ENCODE assay signal across 28 cellular contexts in genomic region chr12:75834591-75834990, GRCh38.
A peak's percentile ranks its signal among the peaks of the same experiment; 100 is the strongest.
DNase-seq lines count a peak whose midpoint lies in the region; ATAC-seq, FAIRE-seq and TF ChIP-seq lines count a peak whose summit lies in the region.
"Had no signal": no experiment of that assay in that cellular context is flagged by ENCODE, and none has a peak within 500 bp of the region (broad histone marks: within the 10 kb centered on the region; RNA-seq: fewer than 3 reads in every experiment).

No MANE protein-coding gene starts in this region.

- dilution Hi-C loops in mammary epithelial cell (cut with HindIII; ENCODE audit: low sequenced_read_pairs): no loop called here

- no peaks in the 10 kb centered on the region for H3K4me1 Mint-ChIP-seq in MCF 10A (ENCODE audit: insufficient read depth, unreplicated experiment)
- no peaks in the 10 kb centered on the region for H3K4me1 Mint-ChIP-seq in astrocyte (ENCODE audit: low read depth, unreplicated experiment)
- H3K4me1 Mint-ChIP-seq: naive thymus-derived CD4-positive, alpha-beta T cell had no signal

- no peak overlapping the region for H3K9ac ChIP-seq in mammary epithelial cell (ENCODE audit: insufficient read depth, low read length)
- no peak overlapping the region for H3K9ac ChIP-seq in astrocyte (ENCODE audit: low read length)
- no peak overlapping the region for H3K9ac ChIP-seq in Karpas-422 (ENCODE audit: low read length)

- H3K4me3 ChIP-seq in mammary epithelial cell (replicated peaks in 1 of 3; ENCODE audit: insufficient read depth in 1 of 3, low read depth in 2 of 3, low read length in 3 of 3) (no peak overlapping the region), astrocyte (ENCODE audit: insufficient read depth, low read depth, low read length) (no peak overlapping the region), Karpas-422 (ENCODE audit: low read length) (no peak overlapping the region)
- H3K4me3 ChIP-seq: breast epithelium, colonic mucosa, SJCRH30, skin epidermis had no signal

- peak; percentile 58 for ATAC-seq in foreskin keratinocyte
- ATAC-seq: CD8-positive, alpha-beta T cell; left lobe of liver had no signal

- H3K9me3 ChIP-seq in mammary epithelial cell (replicated peaks; ENCODE audit: insufficient read depth, low read length) (no peaks in the 10 kb centered on the region), astrocyte (ENCODE audit: insufficient read depth, low read depth, low read length) (no peaks in the 10 kb centered on the region), Karpas-422 (ENCODE audit: low read length) (no peaks in the 10 kb centered on the region)
- H3K9me3 ChIP-seq: breast epithelium, colonic mucosa, SJCRH30 had no signal

- H3K36me3 Mint-ChIP-seq in MCF 10A (ENCODE audit: insufficient read depth, unreplicated experiment) (no peaks in the 10 kb centered on the region), astrocyte (ENCODE audit: low read depth, unreplicated experiment) (no peaks in the 10 kb centered on the region)
- H3K36me3 Mint-ChIP-seq: CD8-positive, alpha-beta T cell; naive thymus-derived CD4-positive, alpha-beta T cell; type B pancreatic cell had no signal

- H3K36me3 ChIP-seq in mammary epithelial cell (ENCODE audit: insufficient read depth, low read length) (no peaks in the 10 kb centered on the region), astrocyte (ENCODE audit: insufficient read depth, low read length) (no peaks in the 10 kb centered on the region), Karpas-422 (ENCODE audit: insufficient read depth, low read length) (no peaks in the 10 kb centered on the region)
- H3K36me3 ChIP-seq: breast epithelium, colonic mucosa, SJCRH30 had no signal

- BruUV-seq in mammary epithelial cell (replicated peaks; lab: Mats Ljungman, UMichigan): no TSS peak
- BruUV-seq in MCF 10A (replicated peaks; lab: Mats Ljungman, UMichigan): no TSS peak

- no peak for DNase-seq in mammary epithelial cell
- no peak for DNase-seq in MCF 10A (ENCODE audit: unreplicated experiment)
- DNase-seq in astrocyte (ENCODE audit: low read depth): peak; percentile 70
- DNase-seq in foreskin keratinocyte: no peak
- no peak for DNase-seq in HUDEP-2 (lab: John Stamatoyannopoulos, UW; ENCODE audit: unreplicated experiment in 76 of 76)
- DNase-seq in SIG-M5 (lab: John Stamatoyannopoulos, UW): no peak
- DNase-seq in NCI-H526 (lab: John Stamatoyannopoulos, UW): no peak
- DNase-seq in Karpas-422: no peak
- DNase-seq: activated CD4-positive, alpha-beta T cell treated with anti-CD3 and anti-CD28 coated beads, Interleukin-2, amount 50 U/mL, for 48 hours; activated CD8-positive, alpha-beta memory T cell treated with anti-CD3 and anti-CD28 coated beads, Interleukin-2, amount 50 U/mL, for 4 hours; activated effector memory CD4-positive, alpha-beta T cell treated with anti-CD3 and anti-CD28 coated beads, Interleukin-2, amount 50 U/mL, for 16 hours; CD8-positive, alpha-beta T cell; colonic mucosa; effector memory CD4-positive, alpha-beta T cell; head of caudate nucleus; naive thymus-derived CD4-positive, alpha-beta T cell; NCI-H1092; NCI-H1930; NCI-H774; occipital lobe; SJCRH30; stimulated activated CD4-positive, alpha-beta T cell treated with anti-CD3 and anti-CD28 coated beads, Interleukin-1b, Interleukin-23, amount 100 ng/mL, for 48 hours had no signal

- no peaks in the 10 kb centered on the region for H3K27me3 ChIP-seq in mammary epithelial cell (ENCODE audit: insufficient read depth, low read length)
- no peaks in the 10 kb centered on the region for H3K27me3 ChIP-seq in astrocyte (ENCODE audit: insufficient read depth, low read length)
- H3K27me3 ChIP-seq in foreskin keratinocyte: no peaks in the 10 kb centered on the region
- H3K27me3 ChIP-seq in Karpas-422 (ENCODE audit: low read length): no peaks in the 10 kb centered on the region
- H3K27me3 ChIP-seq: breast epithelium, colonic mucosa, SJCRH30 had no signal

- TF ChIP-seq CTCF in mammary epithelial cell (conservative IDR thresholded peaks at IDR 0.05 in 1 of 2, IDR thresholded peaks at IDR 0.05 in 1 of 2; ENCODE audit: extremely low read depth in 1 of 2, insufficient read depth in 1 of 2, low read depth in 1 of 2, low read length in 2 of 2): no peak
- no peak for TF ChIP-seq CTCF in MCF 10A (IDR thresholded peaks at IDR 0.05; ENCODE audit: unreplicated experiment)
- no peak for TF ChIP-seq CTCF in astrocyte (IDR thresholded peaks at IDR 0.05; ENCODE audit: insufficient read depth, low read depth, low read length)
- TF ChIP-seq CTCF in foreskin keratinocyte (conservative IDR thresholded peaks at IDR 0.05): no peak

- H3K4me2 ChIP-seq in mammary epithelial cell (ENCODE audit: insufficient read depth, low read depth, low read length) (no peak overlapping the region), astrocyte (ENCODE audit: low read length) (peak overlapping the region; percentile 21), Karpas-422 (ENCODE audit: low read depth, low read length, poor library complexity, severe bottlenecking) (no peak overlapping the region)

- no peak for FAIRE-seq in astrocyte (lab: Jason Lieb, UNC)
- FAIRE-seq: G401.6 had no signal

- no peaks in the 10 kb centered on the region for H3K9me2 ChIP-seq in Karpas-422 (replicated peaks; ENCODE audit: insufficient read depth, low read length)

- H3K27me3 Mint-ChIP-seq in MCF 10A (ENCODE audit: insufficient read depth, unreplicated experiment) (no peaks in the 10 kb centered on the region), astrocyte (ENCODE audit: low read depth, unreplicated experiment) (no peaks in the 10 kb centered on the region)
- H3K27me3 Mint-ChIP-seq: type B pancreatic cell had no signal

- no peaks in the 10 kb centered on the region for H4K20me1 ChIP-seq in mammary epithelial cell (ENCODE audit: insufficient read depth, low read length)
- no peaks in the 10 kb centered on the region for H4K20me1 ChIP-seq in astrocyte (ENCODE audit: insufficient read depth, low read length)
- H4K20me1 ChIP-seq in Karpas-422 (ENCODE audit: insufficient read depth, low read depth, low read length): no peaks in the 10 kb centered on the region

- H2AFZ ChIP-seq in mammary epithelial cell (ENCODE audit: low read depth, low read length) (peak overlapping the region; percentile 3), astrocyte (ENCODE audit: low read depth, low read length) (peak overlapping the region; percentile 30), Karpas-422 (ENCODE audit: low read length) (no peak overlapping the region)

- H3K27ac ChIP-seq in mammary epithelial cell (ENCODE audit: insufficient read depth, low read depth, low read length): no peak overlapping the region
- no peak overlapping the region for H3K27ac ChIP-seq in astrocyte (ENCODE audit: low read depth, low read length)
- H3K27ac ChIP-seq in foreskin keratinocyte: no peak overlapping the region
- H3K27ac ChIP-seq in Karpas-422 (ENCODE audit: low read length): no peak overlapping the region
- H3K27ac ChIP-seq: 22Rv1, breast epithelium, colonic mucosa, SJCRH30 had no signal

- in situ Hi-C loops in mammary epithelial cell (cut with MboI; ENCODE audit: low sequenced_read_pairs in 2 of 2): no loop called here

- H3K4me3 Mint-ChIP-seq in MCF 10A (ENCODE audit: unreplicated experiment) (no peak overlapping the region), astrocyte (ENCODE audit: unreplicated experiment) (no peak overlapping the region)
- H3K4me3 Mint-ChIP-seq: CD8-positive, alpha-beta T cell; naive thymus-derived CD4-positive, alpha-beta T cell; type B pancreatic cell had no signal

- CTCF ChIA-PET in mammary epithelial cell (lab: Charles Lee; ENCODE audit: low non-redundant PET) (no interaction called here), MCF 10A (lab: Yijun Ruan, JAX) (interaction anchor here (0.6 to 1.2 kb wide), 2 partner anchors 25 to 622 kb away, joined by 4 to 5 read pairs; no protein-coding TSS in a partner anchor)

- H3K27ac Mint-ChIP-seq in MCF 10A (ENCODE audit: low read depth, unreplicated experiment) (no peak overlapping the region), astrocyte (ENCODE audit: unreplicated experiment) (no peak overlapping the region)
- H3K27ac Mint-ChIP-seq: CD8-positive, alpha-beta T cell; naive thymus-derived CD4-positive, alpha-beta T cell; type B pancreatic cell had no signal

- H3K9me3 Mint-ChIP-seq in MCF 10A (ENCODE audit: unreplicated experiment) (peaks cover 13% of the 10 kb centered on the region), astrocyte (ENCODE audit: unreplicated experiment) (no peaks in the 10 kb centered on the region)
- H3K9me3 Mint-ChIP-seq: CD8-positive, alpha-beta T cell had no signal

- H3K79me2 ChIP-seq in mammary epithelial cell (ENCODE audit: insufficient read depth, low read length) (no peaks in the 10 kb centered on the region), astrocyte (ENCODE audit: insufficient read depth, low read length) (no peaks in the 10 kb centered on the region), Karpas-422 (ENCODE audit: low read length) (no peaks in the 10 kb centered on the region)

- H3K4me1 ChIP-seq in mammary epithelial cell (ENCODE audit: insufficient read depth, low read length) (no peaks in the 10 kb centered on the region), astrocyte (ENCODE audit: insufficient read depth, low read length) (peaks cover 5% of the 10 kb centered on the region), foreskin keratinocyte (no peaks in the 10 kb centered on the region), Karpas-422 (ENCODE audit: low read length) (peaks cover 8% of the 10 kb centered on the region)
- H3K4me1 ChIP-seq: breast epithelium, colonic mucosa had no signal

- WGBS in mammary epithelial cell (ENCODE audit: low coverage, missing lambda C conversion rate): 87% methylated on average over 3 of the region's 3 CpGs

- intact Hi-C loops in mammary epithelial cell (cut with micrococcal nuclease): no loop called here
- intact Hi-C loops in MCF 10A (cut with micrococcal nuclease): no loop called here

- POLR2A ChIA-PET in MCF 10A (lab: Yijun Ruan, JAX): interaction anchor here (0.8 kb wide), 1 partner anchor 16 kb away, joined by 4 read pairs; no protein-coding TSS in a partner anchor
